In the genomic region with DNA sequence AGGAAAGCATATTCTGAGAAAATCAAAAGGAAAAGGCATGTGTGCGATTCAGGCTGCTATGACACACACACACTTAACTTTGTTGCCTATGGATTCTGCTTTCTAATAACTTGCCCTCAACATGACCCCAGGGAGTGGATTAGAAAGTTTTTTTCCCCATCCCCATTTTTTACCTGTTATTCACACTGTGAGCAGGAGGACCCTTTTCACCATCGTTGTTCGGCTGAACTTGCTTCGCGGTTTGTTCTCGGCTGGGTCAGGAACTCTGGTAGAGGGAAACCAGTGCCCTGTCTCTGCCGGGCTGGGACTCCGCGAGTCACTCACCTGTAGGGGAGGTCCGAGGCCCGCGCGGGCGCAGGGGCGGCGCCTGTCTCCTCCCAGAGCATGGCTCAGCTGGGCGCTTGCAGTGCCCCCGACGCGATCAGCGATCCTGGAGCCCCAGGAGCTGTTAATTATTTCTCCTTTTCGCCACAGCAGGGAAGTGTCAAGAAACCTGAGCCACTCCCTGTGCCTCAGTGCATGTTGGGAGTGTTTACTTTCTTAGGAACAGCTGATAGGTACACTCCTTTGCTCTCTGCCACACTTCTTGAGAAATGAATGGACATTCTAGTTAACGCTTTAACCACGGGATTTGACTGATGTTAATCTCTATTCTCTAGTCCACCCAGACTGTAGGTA, we compare ENCODE assay signal across 9 cellular contexts. TPM values are rescaled to one million over a fixed set of nuclear protein-coding genes. Genes with fewer than 3 reads are reported as not detected.
DNase-seq lines count a peak whose midpoint lies in the region; ATAC-seq and TF ChIP-seq lines count a peak whose summit lies in the region.
"Had no signal": no experiment of that assay in that cellular context is flagged by ENCODE, and none has a peak within 500 bp of the region (broad histone marks: within the 10 kb centered on the region; RNA-seq: fewer than 3 reads in every experiment).

A gene with protein sequence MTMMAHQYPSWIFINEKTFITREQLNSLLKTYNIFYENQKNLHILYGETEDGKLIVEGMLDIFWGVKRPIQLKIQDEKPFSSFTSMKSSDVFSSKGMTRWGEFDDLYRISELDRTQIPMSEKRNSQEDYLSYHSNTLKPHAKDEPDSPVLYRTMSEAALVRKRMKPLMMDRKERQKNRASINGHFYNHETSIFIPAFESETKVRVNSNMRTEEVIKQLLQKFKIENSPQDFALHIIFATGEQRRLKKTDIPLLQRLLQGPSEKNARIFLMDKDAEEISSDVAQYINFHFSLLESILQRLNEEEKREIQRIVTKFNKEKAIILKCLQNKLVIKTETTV (minus strand): TSS at position 322 of the 678 bp plus-strand sequence. CDS start 8,641 bp downstream, outside the sequence.

- no peaks in the 10 kb centered on the region for H3K36me3 Mint-ChIP-seq in activated naive CD8-positive, alpha-beta T cell treated with anti-CD3 and anti-CD28 coated beads for 36 hours

- H3K4me3 ChIP-seq in right atrium auricular region, result no peak within 1 kb of the TSS
- peak within 1 kb of the TSS; percentile 30 for H3K4me3 ChIP-seq in thoracic aorta
- H3K4me3 ChIP-seq in adrenal gland, result no peak within 1 kb of the TSS

- peak within 1 kb of the TSS; percentile 54 for H3K4me3 Mint-ChIP-seq in activated naive CD8-positive, alpha-beta T cell treated with anti-CD3 and anti-CD28 coated beads for 36 hours

- H3K27ac ChIP-seq in right atrium auricular region (no peak within 1 kb of the TSS), thoracic aorta (no peak within 1 kb of the TSS), adrenal gland (no peak within 1 kb of the TSS)

- H3K9me3 Mint-ChIP-seq in activated naive CD8-positive, alpha-beta T cell treated with anti-CD3 and anti-CD28 coated beads for 36 hours, result no peaks in the 10 kb centered on the region

- H3K27ac Mint-ChIP-seq in activated naive CD8-positive, alpha-beta T cell treated with anti-CD3 and anti-CD28 coated beads for 36 hours, result no peak within 1 kb of the TSS

- DNase-seq in left ventricle myocardium superior (peak; percentile 22), right atrium auricular region (ENCODE audit: low spot score) (no peak), NCI-H2107 treated with DMSO at 0.1 percent for 48 hours (lab: John Stamatoyannopoulos, UW; ENCODE audit: unreplicated experiment) (peak; percentile 80), kidney tubule cell (ENCODE audit: low spot score) (peak; percentile 96), thoracic aorta (ENCODE audit: low spot score) (no peak), adrenal gland (no peak)
- peak; percentile 29 for DNase-seq in activated naive CD8-positive, alpha-beta T cell treated with anti-CD3 and anti-CD28 coated beads for 36 hours

- H3K36me3 ChIP-seq in right atrium auricular region (no peaks in the 10 kb centered on the region), thoracic aorta (no peaks in the 10 kb centered on the region), adrenal gland (replicated peaks in 1 of 2) (no peaks in the 10 kb centered on the region)

- H3K27me3 Mint-ChIP-seq in activated naive CD8-positive, alpha-beta T cell treated with anti-CD3 and anti-CD28 coated beads for 36 hours, result peaks cover 24% of the 10 kb centered on the region

- peaks cover 4% of the 10 kb centered on the region for H3K4me1 Mint-ChIP-seq in activated naive CD8-positive, alpha-beta T cell treated with anti-CD3 and anti-CD28 coated beads for 36 hours

- peaks cover 0 to 4% of the 10 kb centered on the region in 2 donors for H3K27me3 ChIP-seq in right atrium auricular region
- H3K27me3 ChIP-seq in thoracic aorta (replicated peaks; ENCODE audit: insufficient read depth), result no peaks in the 10 kb centered on the region
- peaks cover 11% of the 10 kb centered on the region for H3K27me3 ChIP-seq in adrenal gland

- ATAC-seq in left ventricle myocardium superior, result no peak
- peak; percentile 88 for ATAC-seq in HG02970 (IDR thresholded peaks at IDR 0.05; ENCODE audit: low FRiP score, unreplicated experiment)
- ATAC-seq in thoracic aorta (ENCODE audit: insufficient number of reproducible peaks, low FRiP score, low read depth), result no peak

- no peak for TF ChIP-seq POLR2A in adrenal gland (IDR thresholded peaks at IDR 0.05)

- intact Hi-C loops in left ventricle myocardium superior (cut with micrococcal nuclease) (no loop called here), adrenal gland (cut with DNase I) (no loop called here)

- H3K4me1 ChIP-seq in right atrium auricular region, result no peaks in the 10 kb centered on the region
- H3K4me1 ChIP-seq in thoracic aorta (ENCODE audit: control insufficient read depth in 1 of 2, low read depth in 2 of 2), result no peaks in the 10 kb centered on the region
- peaks cover 0 to 4% of the 10 kb centered on the region in 2 donors for H3K4me1 ChIP-seq in adrenal gland (replicated peaks in 1 of 2)

- H3K9me3 ChIP-seq in right atrium auricular region (no peaks in the 10 kb centered on the region), thoracic aorta (no peaks in the 10 kb centered on the region), adrenal gland (replicated peaks in 1 of 3) (no peaks in the 10 kb centered on the region)

- TF ChIP-seq CTCF in right atrium auricular region (IDR thresholded peaks at IDR 0.05) (no peak), thoracic aorta (IDR thresholded peaks at IDR 0.05) (no peak), adrenal gland (IDR thresholded peaks at IDR 0.05) (no peak)

- WGBS in adrenal gland, 4 donors, result 5 to 12% (median 7%) methylated on average over 10 to 24 of the region's 24 CpGs

RNA-seq across cellular contexts. Expression of the gene that starts here (rescaled TPM):
- not detected for total RNA-seq in left ventricle myocardium superior
- not detected for total RNA-seq in right atrium auricular region
- total RNA-seq in activated naive CD8-positive, alpha-beta T cell treated with anti-CD3 and anti-CD28 coated beads for 36 hours, result not detected
- under 1 TPM in 1 of 2 donors, not detected in 1; 0.56 TPM for total RNA-seq in thoracic aorta
- under 1 TPM in 1 of 8 donors, not detected in 7; 0.23 TPM for total RNA-seq in adrenal gland
- polyA plus RNA-seq in adrenal gland, result under 1 TPM; 0.07 to 0.18 (median 0.08) TPM
- total RNA-seq: lung microvascular endothelial cell had no signal

Comparison
In these comparisons a context has a peak if more than half of its experiments do, and no peak if none do; other contexts are left out.
1. Peak in DNase-seq in left ventricle myocardium superior; RNA of the gene not detected or under 1 TPM.
2. Peak in DNase-seq in activated naive CD8-positive, alpha-beta T cell treated with anti-CD3 and anti-CD28 coated beads for 36 hours; RNA of the gene not detected or under 1 TPM.
3. DNase-seq: peak in NCI-H2107 treated with DMSO at 0.1 percent for 48 hours (single experiment) and kidney tubule cell (single experiment); none in right atrium auricular region (single experiment), thoracic aorta (single experiment) and adrenal gland (0 of 7).